21 cellular contexts compared by ENCODE assay signal in the genomic region with DNA sequence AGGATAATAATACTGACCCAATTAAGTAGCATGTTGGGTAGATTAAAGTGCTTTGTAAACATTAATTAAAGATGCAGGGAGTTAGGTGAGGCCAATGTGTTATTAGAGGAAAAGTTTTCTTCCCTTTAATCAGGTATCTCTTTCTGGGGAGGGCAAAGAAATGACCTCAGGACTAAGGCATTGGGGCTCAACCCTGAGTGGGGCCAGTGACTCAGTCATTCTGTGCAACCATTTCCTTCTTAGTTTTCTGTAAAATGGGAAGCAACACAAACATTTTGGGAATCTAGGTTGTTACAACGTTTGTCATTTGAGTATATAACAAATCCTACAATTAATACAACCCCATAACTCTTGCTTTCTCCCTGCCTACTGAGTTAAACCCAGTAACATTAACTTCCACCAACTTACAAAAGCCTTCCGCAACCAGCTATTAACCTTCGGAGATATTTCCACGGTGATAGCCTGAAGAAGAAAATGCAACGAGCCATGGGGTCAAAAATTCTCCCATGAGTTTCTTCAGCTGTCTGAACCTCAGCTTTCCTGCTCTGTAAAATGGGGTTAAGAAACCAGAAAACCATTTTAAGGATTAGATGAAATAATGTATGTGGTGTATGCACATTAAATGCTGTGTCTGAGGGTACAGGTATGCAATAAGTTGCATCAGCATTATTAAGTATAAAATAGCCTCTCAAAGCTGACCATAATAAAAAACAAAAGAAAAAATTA. TPM values are rescaled to one million over a fixed set of nuclear protein-coding genes. Genes with fewer than 3 reads are reported as not detected.
DNase-seq lines count a peak whose midpoint lies in the region; ATAC-seq, FAIRE-seq and TF ChIP-seq lines count a peak whose summit lies in the region.
"Had no signal": no experiment of that assay in that cellular context is flagged by ENCODE, and none has a peak within 500 bp of the region (broad histone marks: within the 10 kb centered on the region; RNA-seq: fewer than 3 reads in every experiment).

No MANE protein-coding gene starts in this region.

- in situ Hi-C loops in mammary epithelial cell (cut with MboI; ENCODE audit: low sequenced_read_pairs in 2 of 2) (no loop called here), G401 (cut with HindIII; ENCODE audit: low sequenced_read_pairs) (no loop called here)

- no TSS peak for BruUV-seq in mammary epithelial cell (replicated peaks; lab: Mats Ljungman, UMichigan)

- H2AFZ ChIP-seq in mammary epithelial cell (ENCODE audit: low read depth, low read length) (peak overlapping the region; percentile 49), neural progenitor cell (replicated peaks) (no peak overlapping the region)

- CTCF ChIA-PET in mammary epithelial cell (lab: Charles Lee; ENCODE audit: low non-redundant PET): no interaction called here

- H3K79me2 ChIP-seq in mammary epithelial cell (ENCODE audit: insufficient read depth, low read length): peaks cover 44% of the 10 kb centered on the region
- H3K79me2 ChIP-seq in neural progenitor cell (ENCODE audit: low read depth): no peaks in the 10 kb centered on the region

- H3K9ac ChIP-seq in mammary epithelial cell (ENCODE audit: insufficient read depth, low read length): no peak overlapping the region
- H3K9ac ChIP-seq in neural progenitor cell: no peak overlapping the region
- H3K9ac ChIP-seq: SK-N-SH had no signal

- H3K4me2 ChIP-seq in mammary epithelial cell (ENCODE audit: insufficient read depth, low read depth, low read length) (no peak overlapping the region), neural progenitor cell (no peak overlapping the region)

- FAIRE-seq in RCC 7860 (lab: Jason Lieb, UNC): no peak
- no peak for FAIRE-seq in pancreas (lab: Jason Lieb, UNC)
- FAIRE-seq: A204.1, endothelial cell of umbilical vein had no signal

- H3K9me3 ChIP-seq in mammary epithelial cell (replicated peaks; ENCODE audit: insufficient read depth, low read length): no peaks in the 10 kb centered on the region
- H3K9me3 ChIP-seq in breast epithelium: no peaks in the 10 kb centered on the region
- H3K9me3 ChIP-seq in neural progenitor cell (ENCODE audit: low read depth): no peaks in the 10 kb centered on the region
- no peaks in the 10 kb centered on the region for H3K9me3 ChIP-seq in pancreas
- H3K9me3 ChIP-seq: adrenal gland, heart right ventricle, right atrium auricular region, SK-N-SH, upper lobe of left lung had no signal

- peak; percentile 21 for DNase-seq in mammary epithelial cell
- DNase-seq in breast epithelium (ENCODE audit: low spot score in 2 of 2): no peak
- peak; percentile 37 for DNase-seq in RCC 7860 (ENCODE audit: low spot score)
- no peak for DNase-seq in neural progenitor cell (ENCODE audit: low spot score)
- no peak for DNase-seq in central memory CD4-positive, alpha-beta T cell
- DNase-seq in pancreas: no peak
- DNase-seq in G401 (ENCODE audit: low spot score): no peak
- DNase-seq: adrenal gland, COR-L47, NCI-H1417 treated with DMSO at 0.1 percent for 48 hours, NCI-H2107 had no signal

- H3K4me1 ChIP-seq in mammary epithelial cell (ENCODE audit: insufficient read depth, low read length): peaks cover 23% of the 10 kb centered on the region
- no peaks in the 10 kb centered on the region for H3K4me1 ChIP-seq in breast epithelium
- H3K4me1 ChIP-seq in neural progenitor cell: no peaks in the 10 kb centered on the region
- peaks cover 0 to 10% (median 9%) of the 10 kb centered on the region in 3 donors for H3K4me1 ChIP-seq in pancreas
- H3K4me1 ChIP-seq: adrenal gland had no signal

- no peak overlapping the region for H3K4me3 ChIP-seq in mammary epithelial cell (replicated peaks in 1 of 3; ENCODE audit: insufficient read depth in 1 of 3, low read depth in 2 of 3, low read length in 3 of 3)
- H3K4me3 ChIP-seq in breast epithelium: no peak overlapping the region
- H3K4me3 ChIP-seq in neural progenitor cell: no peak overlapping the region
- H3K4me3 ChIP-seq in pancreas: no peak overlapping the region

- no peaks in the 10 kb centered on the region for H3K27me3 ChIP-seq in mammary epithelial cell (ENCODE audit: insufficient read depth, low read length)
- H3K27me3 ChIP-seq in breast epithelium: no peaks in the 10 kb centered on the region
- H3K27me3 ChIP-seq in neural progenitor cell: peaks cover 31% of the 10 kb centered on the region
- H3K27me3 ChIP-seq in pancreas: no peaks in the 10 kb centered on the region
- H3K27me3 ChIP-seq: right atrium auricular region had no signal

- H3K9me3 Mint-ChIP-seq in neural progenitor cell: no peaks in the 10 kb centered on the region
- H3K9me3 Mint-ChIP-seq: IgD-negative memory B cell; immature natural killer cell; T-helper 2 cell treated with Interferon-gamma antibody and Interleukin-4, amounts not matched to agents 5 μg/mL and 100 μg/mL, for 36 hours had no signal

- no peak for TF ChIP-seq POLR2A in breast epithelium (IDR thresholded peaks at IDR 0.05)

- peak; percentile 42 for ATAC-seq in esophagus mucosa
- ATAC-seq in pancreas: no peak

- peaks cover 19% of the 10 kb centered on the region for H3K27me3 Mint-ChIP-seq in neural progenitor cell (ENCODE audit: insufficient read depth, low read depth)

- H3K27ac ChIP-seq in mammary epithelial cell (ENCODE audit: insufficient read depth, low read depth, low read length) (no peak overlapping the region), breast epithelium (no peak overlapping the region), neural progenitor cell (no peak overlapping the region), pancreas (no peak overlapping the region)

- H4K20me1 ChIP-seq in mammary epithelial cell (ENCODE audit: insufficient read depth, low read length): no peaks in the 10 kb centered on the region
- no peaks in the 10 kb centered on the region for H4K20me1 ChIP-seq in neural progenitor cell (ENCODE audit: low read depth)

- peaks cover 4% of the 10 kb centered on the region for H3K4me1 Mint-ChIP-seq in neural progenitor cell

- H3K36me3 Mint-ChIP-seq in neural progenitor cell: no peaks in the 10 kb centered on the region
- H3K36me3 Mint-ChIP-seq: immature natural killer cell had no signal

- H3F3A ChIP-seq in neural progenitor cell (ENCODE audit: low read depth): peaks cover 23% of the 10 kb centered on the region

- H3K27ac Mint-ChIP-seq in neural progenitor cell: no peak overlapping the region
- H3K27ac Mint-ChIP-seq: IgD-negative memory B cell; immature natural killer cell; T-helper 2 cell treated with Interferon-gamma antibody and Interleukin-4, amounts not matched to agents 5 μg/mL and 100 μg/mL, for 36 hours had no signal

- H3K36me3 ChIP-seq in mammary epithelial cell (ENCODE audit: insufficient read depth, low read length): no peaks in the 10 kb centered on the region
- no peaks in the 10 kb centered on the region for H3K36me3 ChIP-seq in breast epithelium
- no peaks in the 10 kb centered on the region for H3K36me3 ChIP-seq in neural progenitor cell
- H3K36me3 ChIP-seq in pancreas: no peaks in the 10 kb centered on the region
- H3K36me3 ChIP-seq: adrenal gland, heart right ventricle, right atrium auricular region, upper lobe of left lung had no signal

- dilution Hi-C loops in mammary epithelial cell (cut with HindIII; ENCODE audit: low sequenced_read_pairs): no loop called here

- intact Hi-C loops in mammary epithelial cell (cut with micrococcal nuclease): no loop called here
- intact Hi-C loops in breast epithelium (cut with DNase I; ENCODE audit: low total_unique reads): no loop called here
- intact Hi-C loops in pancreas (cut with DNase I): no loop called here

- H3K4me3 Mint-ChIP-seq in neural progenitor cell: peak overlapping the region; percentile 67
- H3K4me3 Mint-ChIP-seq: IgD-negative memory B cell; T-helper 2 cell treated with Interferon-gamma antibody and Interleukin-4, amounts not matched to agents 5 μg/mL and 100 μg/mL, for 36 hours had no signal

- TF ChIP-seq CTCF in mammary epithelial cell (conservative IDR thresholded peaks at IDR 0.05 in 1 of 2, IDR thresholded peaks at IDR 0.05 in 1 of 2; ENCODE audit: extremely low read depth in 1 of 2, insufficient read depth in 1 of 2, low read depth in 1 of 2, low read length in 2 of 2) (no peak), breast epithelium (IDR thresholded peaks at IDR 0.05) (no peak), neural progenitor cell (IDR thresholded peaks at IDR 0.05) (no peak), pancreas (IDR thresholded peaks at IDR 0.05) (no peak)

- 89% methylated on average over 5 of the region's 5 CpGs for WGBS in mammary epithelial cell (ENCODE audit: low coverage, missing lambda C conversion rate)
- WGBS in pancreas, 2 donors: 58 to 62% methylated on average over 5 of the region's 5 CpGs

RNA-seq across cellular contexts. Expression of gene PROSER2, which starts 1.0 kb away (rescaled TPM):
- 10 to 100 TPM; 56.3 to 65.7 TPM for total RNA-seq in mammary epithelial cell
- 20.4 TPM for polyA plus RNA-seq in mammary epithelial cell
- polyA minus RNA-seq in mammary epithelial cell: 18.0 TPM
- 1 to 10 TPM; 2.9 to 9.5 (median 8.5) TPM for total RNA-seq in breast epithelium
- total RNA-seq in esophagus mucosa: 10.1 TPM
- 2.0 and 2.3 TPM in 2 replicates for total RNA-seq in neural progenitor cell (ENCODE audit: low replicate concordance)
- 10 to 100 TPM in 3 of 6 donors, 1 to 10 TPM in 3; 5.7 to 21.2 (median 11.1) TPM for total RNA-seq in pancreas
- 10 to 100 TPM in 1 of 2 donors, 1 to 10 TPM in 1; 8.1 to 12.4 TPM for polyA plus RNA-seq in pancreas
- 1.3 and 7.3 TPM in 2 replicates for total RNA-seq in G401 (2014; rRNA removed; shearing (Covaris generic))
- polyA plus RNA-seq: IgD-negative memory B cell had no signal

Comparison
In these comparisons a context has a peak if more than half of its experiments do, and no peak if none do; other contexts are left out.
1. DNase-seq: peak in mammary epithelial cell (single experiment) and RCC 7860 (single experiment); none in breast epithelium (0 of 2), neural progenitor cell (single experiment), central memory CD4-positive, alpha-beta T cell (single experiment), pancreas (0 of 6) and G401 (single experiment).